1 cellular context compared by ENCODE assay signal in genomic region chr12:76464636-76465166, GRCh38.
TF ChIP-seq lines count a peak whose summit lies in the region.

No MANE protein-coding gene starts in this region.

TF ChIP-seq in IMR-90, 13 proteins besides CTCF, POLR2A, EP300 and RAD21 (continued from another document):
- TF ChIP-seq ELK1 (IDR thresholded peaks at IDR 0.05; ENCODE audit: borderline replicate concordance, low read depth, low read length), result no peak
- TF ChIP-seq FOS (IDR thresholded peaks at IDR 0.05; ENCODE audit: low read depth, low read length), result no peak
- TF ChIP-seq RCOR1 (IDR thresholded peaks at IDR 0.05; ENCODE audit: insufficient replicate concordance, low read length), result no peak
- no peak for TF ChIP-seq NFE2L2 (IDR thresholded peaks at IDR 0.05; ENCODE audit: low read depth, low read length)
- no peak for TF ChIP-seq MAZ (IDR thresholded peaks at IDR 0.05; ENCODE audit: borderline replicate concordance, low read depth, low read length)
- no peak for TF ChIP-seq SMC3 (IDR thresholded peaks at IDR 0.05; ENCODE audit: low read depth, low read length)
- no peak for TF ChIP-seq MAFK (IDR thresholded peaks at IDR 0.05; ENCODE audit: low read depth, low read length)
- TF ChIP-seq RFX5 (IDR thresholded peaks at IDR 0.05; ENCODE audit: low read depth, low read length), result no peak
- TF ChIP-seq BHLHE40 (IDR thresholded peaks at IDR 0.05; ENCODE audit: low read depth, low read length), result no peak
- TF ChIP-seq MXI1 (IDR thresholded peaks at IDR 0.05; ENCODE audit: borderline replicate concordance, low read depth, low read length), result no peak
TF ChIP-seq in IMR-90: peak in this region for 0.
